ENCODE assay signal across 30 cellular contexts in the genomic region with DNA sequence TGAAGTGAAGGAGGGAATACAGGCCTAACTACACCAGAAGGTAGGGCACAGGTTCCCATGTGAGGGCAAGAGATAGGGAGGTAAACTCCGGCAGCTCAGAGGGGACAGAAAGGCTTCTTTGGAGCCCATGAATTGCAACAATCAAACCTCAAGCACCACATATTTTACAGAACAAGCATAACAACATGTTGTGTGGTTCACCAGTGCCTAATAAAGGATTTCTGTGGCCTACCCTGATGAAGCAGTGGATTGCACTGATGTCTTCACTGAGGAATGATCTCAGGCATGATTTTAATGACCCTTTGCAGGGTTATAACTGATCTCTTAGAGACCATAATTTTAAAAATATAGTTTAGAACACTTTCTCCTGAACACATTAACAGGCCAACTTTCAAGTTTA.
A peak's percentile ranks its signal among the peaks of the same experiment; 100 is the strongest.
DNase-seq lines count a peak whose midpoint lies in the region; ATAC-seq, FAIRE-seq and TF ChIP-seq lines count a peak whose summit lies in the region.
"Had no signal": no experiment of that assay in that cellular context is flagged by ENCODE, and none has a peak within 500 bp of the region (broad histone marks: within the 10 kb centered on the region; RNA-seq: fewer than 3 reads in every experiment).

No MANE protein-coding gene starts in this region.

- DNase-seq in CD4-positive, CD25-positive, alpha-beta regulatory T cell, result no peak
- DNase-seq in GM12891 (ENCODE audit: insufficient read length, low spot score), result no peak
- DNase-seq in T-cell, result no peak
- DNase-seq in myocyte (ENCODE audit: low read depth), result peak; percentile 77
- no peak for DNase-seq in hepatic stellate cell (ENCODE audit: low spot score)
- DNase-seq in type B pancreatic cell (ENCODE audit: extremely low spot score, unreplicated experiment), result no peak
- no peak for DNase-seq in epidermal melanocyte (ENCODE audit: insufficient read length, low spot score)
- DNase-seq: activated CD4-positive, alpha-beta T cell treated with anti-CD3 and anti-CD28 coated beads for 48 hours; activated effector memory CD4-positive, alpha-beta T cell treated with anti-CD3 and anti-CD28 coated beads, Interleukin-2, amount 50 U/mL, for 16 hours; activated naive CD8-positive, alpha-beta T cell treated with anti-CD3 and anti-CD28 coated beads for 36 hours; colonic mucosa; effector memory CD4-positive, alpha-beta T cell; erythroblast; left ventricle myocardium inferior; NCI-H1930; NCI-H524; NK-92 treated with Interleukin-12 subunit alpha and Interleukin-12 subunit beta, amount 100 ng/mL, for 24 hours; nucleus accumbens; right lobe of liver; SHP77; stimulated activated CD4-positive, alpha-beta T cell treated with anti-CD3 and anti-CD28 coated beads, Interleukin-12 subunit alpha, Interleukin-12 subunit beta, amount 100 ng/mL, for 4 hours; stimulated activated CD4-positive, alpha-beta T cell treated with anti-CD3 and anti-CD28 coated beads, Interleukin-4, amount 100 ng/mL, for 24 hours had no signal

- peak; percentile 38 for FAIRE-seq in GM12891 (lab: Jason Lieb, UNC)
- FAIRE-seq: H54, keratinocyte had no signal

- TF ChIP-seq CTCF in type B pancreatic cell (conservative IDR thresholded peaks at IDR 0.05), result no peak

- no peak overlapping the region for H3K27ac ChIP-seq in CD4-positive, CD25-positive, alpha-beta regulatory T cell (ENCODE audit: insufficient read depth, low read length, poor library complexity, severe bottlenecking)
- H3K27ac ChIP-seq: ascending aorta; BLaER1 treated with 17β-estradiol and CSF1 and Interleukin-3, amounts not matched to agents 10 nM and 100 nM; cardiac muscle cell; colonic mucosa; left ventricle myocardium inferior; right lobe of liver had no signal

- H3K4me1 Mint-ChIP-seq in CD4-positive, CD25-positive, alpha-beta regulatory T cell, result peaks cover 68 to 96% (median 81%) of the 10 kb centered on the region in 4 donors
- peaks cover 94 to 97% (median 96%) of the 10 kb centered on the region in 3 donors for H3K4me1 Mint-ChIP-seq in T-cell
- H3K4me1 Mint-ChIP-seq in type B pancreatic cell (ENCODE audit: unreplicated experiment), result no peaks in the 10 kb centered on the region

- no peaks in the 10 kb centered on the region for H3K9me3 ChIP-seq in CD4-positive, CD25-positive, alpha-beta regulatory T cell (ENCODE audit: control insufficient read depth in 2 of 2, low read length in 2 of 2)
- H3K9me3 ChIP-seq: ascending aorta; BLaER1 treated with 17β-estradiol and CSF1 and Interleukin-3, amounts not matched to agents 10 nM and 100 nM; colonic mucosa; left ventricle myocardium inferior; right lobe of liver had no signal

- POLR2A ChIA-PET in T-cell (lab: Charles Lee), result interaction anchor here in 1 of 2 donors (0.7 kb wide), 1 partner anchor 119 kb away, joined by 3 read pairs; no protein-coding TSS in a partner anchor

- no peaks in the 10 kb centered on the region for H3K9me3 Mint-ChIP-seq in CD4-positive, CD25-positive, alpha-beta regulatory T cell
- H3K9me3 Mint-ChIP-seq in T-cell (no peaks in the 10 kb centered on the region), type B pancreatic cell (no peaks in the 10 kb centered on the region)
- H3K9me3 Mint-ChIP-seq: activated naive CD8-positive, alpha-beta T cell treated with anti-CD3 and anti-CD28 coated beads for 36 hours had no signal

- H3K36me3 Mint-ChIP-seq in CD4-positive, CD25-positive, alpha-beta regulatory T cell, result peaks cover 18% of the 10 kb centered on the region
- H3K36me3 Mint-ChIP-seq in T-cell (peaks cover 27% of the 10 kb centered on the region), type B pancreatic cell (no peaks in the 10 kb centered on the region)

- H3K4me3 Mint-ChIP-seq in CD4-positive, CD25-positive, alpha-beta regulatory T cell, result no peak overlapping the region
- H3K4me3 Mint-ChIP-seq in T-cell (no peak overlapping the region), type B pancreatic cell (no peak overlapping the region)
- H3K4me3 Mint-ChIP-seq: activated naive CD8-positive, alpha-beta T cell treated with anti-CD3 and anti-CD28 coated beads for 36 hours had no signal

- no peaks in the 10 kb centered on the region for H3K27me3 ChIP-seq in CD4-positive, CD25-positive, alpha-beta regulatory T cell (ENCODE audit: control insufficient read depth, insufficient read depth, low read length)
- H3K27me3 ChIP-seq: ascending aorta; BLaER1 treated with 17β-estradiol and CSF1 and Interleukin-3, amounts not matched to agents 10 nM and 100 nM; colonic mucosa; right lobe of liver had no signal

- no peak for TF ChIP-seq POLR2A in GM12891 (IDR thresholded peaks at IDR 0.05; ENCODE audit: low read depth, low read length)

- no peak for ATAC-seq in CD4-positive, CD25-positive, alpha-beta regulatory T cell (ENCODE audit: low read depth in 2 of 2)
- ATAC-seq in T-cell (replicated peaks in 1 of 4) (no peak), GM18907 (IDR thresholded peaks at IDR 0.05; ENCODE audit: unreplicated experiment) (no peak)
- ATAC-seq: Panc1, right lobe of liver had no signal

- H3K4me3 ChIP-seq in CD4-positive, CD25-positive, alpha-beta regulatory T cell (ENCODE audit: low read depth, low read length), result no peak overlapping the region
- H3K4me3 ChIP-seq: ascending aorta; BLaER1 treated with 17β-estradiol and CSF1 and Interleukin-3, amounts not matched to agents 10 nM and 100 nM; cardiac muscle cell; colonic mucosa; left ventricle myocardium inferior; right lobe of liver had no signal

- H3K4me1 ChIP-seq in CD4-positive, CD25-positive, alpha-beta regulatory T cell (ENCODE audit: control insufficient read depth, insufficient read depth, low read length, poor library complexity, severe bottlenecking), result peaks cover 74% of the 10 kb centered on the region
- H3K4me1 ChIP-seq: ascending aorta, colonic mucosa, left ventricle myocardium inferior had no signal

- CTCF ChIA-PET in T-cell (lab: Charles Lee), result interaction anchor here in 1 of 2 donors (1.1 kb wide), 1 partner anchor 79 kb away, joined by 5 read pairs; no protein-coding TSS in a partner anchor

- no peaks in the 10 kb centered on the region for H3K27me3 Mint-ChIP-seq in CD4-positive, CD25-positive, alpha-beta regulatory T cell
- no peaks in the 10 kb centered on the region for H3K27me3 Mint-ChIP-seq in T-cell
- peaks cover 11% of the 10 kb centered on the region for H3K27me3 Mint-ChIP-seq in type B pancreatic cell

- peak overlapping the region in 2 of 3 donors; percentile 27 to 75 for H3K27ac Mint-ChIP-seq in CD4-positive, CD25-positive, alpha-beta regulatory T cell
- H3K27ac Mint-ChIP-seq in T-cell (peak overlapping the region; percentile 19 to 35), type B pancreatic cell (no peak overlapping the region)
- H3K27ac Mint-ChIP-seq: activated naive CD8-positive, alpha-beta T cell treated with anti-CD3 and anti-CD28 coated beads for 36 hours; progenitor cell of endocrine pancreas had no signal

- peaks cover 5% of the 10 kb centered on the region for H3K36me3 ChIP-seq in CD4-positive, CD25-positive, alpha-beta regulatory T cell (ENCODE audit: control insufficient read depth, insufficient read depth, low read length)
- H3K36me3 ChIP-seq: ascending aorta, cardiac muscle cell, colonic mucosa, left ventricle myocardium inferior, right lobe of liver had no signal

TF ChIP-seq in GM12891, 5 proteins besides CTCF, POLR2A, EP300 and RAD21:
- TF ChIP-seq TAF1 (IDR thresholded peaks at IDR 0.05; ENCODE audit: low read depth, low read length), result no peak
- no peak for TF ChIP-seq POLR2AphosphoS5 (IDR thresholded peaks at IDR 0.05; ENCODE audit: low read depth, low read length)
- TF ChIP-seq SPI1 (IDR thresholded peaks at IDR 0.05; ENCODE audit: low read depth, low read length), result no peak
- no peak for TF ChIP-seq POU2F2 (IDR thresholded peaks at IDR 0.05; ENCODE audit: low read depth, low read length)
- TF ChIP-seq PAX5 (IDR thresholded peaks at IDR 0.05; ENCODE audit: insufficient read depth, low read length, severe bottlenecking), result no peak
TF ChIP-seq in GM12891: peak in this region for 0.
